16 cellular contexts compared by ENCODE assay signal in the genomic region with DNA sequence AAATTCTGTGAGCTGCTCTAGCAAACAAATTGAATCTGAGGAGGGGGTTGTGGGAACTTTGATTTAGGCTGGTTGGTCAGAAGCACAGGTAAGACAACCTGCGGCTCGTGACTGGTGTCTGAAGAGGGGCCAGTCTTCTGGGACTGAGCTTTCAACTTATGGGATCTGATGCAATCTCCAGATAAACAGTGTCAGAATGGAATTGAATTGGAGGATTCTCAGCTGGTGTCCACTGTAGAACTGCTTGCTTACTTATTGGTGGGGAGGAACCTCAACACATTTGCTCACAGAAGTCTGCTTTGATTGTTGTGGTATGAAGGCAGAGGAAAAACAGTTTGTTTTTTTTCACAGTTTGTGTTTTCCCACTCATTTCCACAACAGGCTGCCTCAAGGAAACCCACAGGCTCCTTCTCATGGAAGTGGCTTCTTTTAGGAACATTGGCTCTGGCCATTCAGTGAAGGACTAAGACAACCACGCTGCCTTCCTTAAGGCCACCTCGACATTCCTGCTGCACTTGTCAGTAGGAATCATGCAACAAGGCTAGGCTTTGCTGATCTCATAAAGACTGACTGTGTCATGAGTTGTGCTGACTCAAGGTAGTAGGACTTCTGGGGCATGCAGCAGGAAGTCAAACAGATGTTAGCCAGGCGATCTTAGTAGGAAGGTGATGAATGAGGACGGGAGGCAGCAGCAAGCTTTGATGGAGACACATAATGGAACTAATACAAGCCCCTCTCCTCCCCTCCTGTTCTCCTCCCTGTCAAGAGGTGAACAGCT.
DNase-seq lines count a peak whose midpoint lies in the region; ATAC-seq, FAIRE-seq and TF ChIP-seq lines count a peak whose summit lies in the region.
"Had no signal": no experiment of that assay in that cellular context is flagged by ENCODE, and none has a peak within 500 bp of the region (broad histone marks: within the 10 kb centered on the region; RNA-seq: fewer than 3 reads in every experiment).

No MANE protein-coding gene starts in this region.

- H3K27me3 Mint-ChIP-seq in activated CD4-positive, alpha-beta T cell treated with anti-CD3 and anti-CD28 coated beads for 36 hours, result peaks cover 32% of the 10 kb centered on the region

- CTCF ChIA-PET in activated CD4-positive, alpha-beta T cell treated with anti-CD3 and anti-CD28 coated beads for 36 hours (lab: Charles Lee), result no interaction called here

- H3K4me1 ChIP-seq in transverse colon (no peaks in the 10 kb centered on the region), testis (no peaks in the 10 kb centered on the region)
- H3K4me1 ChIP-seq: stomach had no signal

- TF ChIP-seq POLR2A in transverse colon (IDR thresholded peaks at IDR 0.05), result no peak
- no peak for TF ChIP-seq POLR2A in testis (IDR thresholded peaks at IDR 0.05)

- H3K27ac Mint-ChIP-seq in activated CD4-positive, alpha-beta T cell treated with anti-CD3 and anti-CD28 coated beads for 36 hours, result no peak overlapping the region
- H3K27ac Mint-ChIP-seq: activated T-helper 17 cell treated with anti-CD3 and anti-CD28 coated beads, Interleukin-2, amount 50 U/mL, for 72 hours; immature natural killer cell; T-cell had no signal

- H3K4me3 Mint-ChIP-seq in activated CD4-positive, alpha-beta T cell treated with anti-CD3 and anti-CD28 coated beads for 36 hours, result no peak overlapping the region
- H3K4me3 Mint-ChIP-seq: activated T-helper 17 cell treated with anti-CD3 and anti-CD28 coated beads, Interleukin-2, amount 50 U/mL, for 72 hours; immature natural killer cell; T-cell had no signal

- H3K36me3 ChIP-seq in transverse colon (no peaks in the 10 kb centered on the region), testis (ENCODE audit: low read depth, missing control alignments) (no peaks in the 10 kb centered on the region)
- H3K36me3 ChIP-seq: stomach had no signal

- H3K4me3 ChIP-seq in epithelial cell of proximal tubule (ENCODE audit: low read depth, low read length) (no peak overlapping the region), transverse colon (no peak overlapping the region), testis (no peak overlapping the region)
- H3K4me3 ChIP-seq: stomach had no signal

- TF ChIP-seq CTCF in epithelial cell of proximal tubule (conservative IDR thresholded peaks at IDR 0.05; ENCODE audit: low read depth, low read length), result no peak
- TF ChIP-seq CTCF in transverse colon (IDR thresholded peaks at IDR 0.05), result no peak
- no peak for TF ChIP-seq CTCF in testis (IDR thresholded peaks at IDR 0.05)

- H3K36me3 Mint-ChIP-seq in activated CD4-positive, alpha-beta T cell treated with anti-CD3 and anti-CD28 coated beads for 36 hours (ENCODE audit: low read depth), result no peaks in the 10 kb centered on the region
- H3K36me3 Mint-ChIP-seq: T-cell had no signal

- peak; percentile 92 for DNase-seq in EL
- DNase-seq in RCC 7860 (ENCODE audit: low spot score), result peak; percentile 47
- peak; percentile 87 for DNase-seq in epithelial cell of proximal tubule (ENCODE audit: low read depth)
- peak; percentile 67 for DNase-seq in non-pigmented ciliary epithelial cell (ENCODE audit: low read depth)
- DNase-seq in posterior cingulate gyrus, result no peak
- no peak for DNase-seq in transverse colon
- DNase-seq in activated CD4-positive, alpha-beta T cell treated with anti-CD3 and anti-CD28 coated beads for 36 hours, result no peak
- DNase-seq in testis, result no peak
- DNase-seq: activated CD4-positive, alpha-beta T cell treated with anti-CD3 and anti-CD28 coated beads, Interleukin-2, amount 50 U/mL, for 1 hour; immature natural killer cell; NCI-H1436 treated with DMSO at 0.1 percent for 48 hours; NK-92 treated with Interleukin-12 subunit alpha and Interleukin-12 subunit beta, amount 100 ng/mL, for 24 hours; stomach; T-cell had no signal

- no peaks in the 10 kb centered on the region for H3K4me1 Mint-ChIP-seq in activated CD4-positive, alpha-beta T cell treated with anti-CD3 and anti-CD28 coated beads for 36 hours
- H3K4me1 Mint-ChIP-seq: activated T-helper 17 cell treated with anti-CD3 and anti-CD28 coated beads, Interleukin-2, amount 50 U/mL, for 72 hours; immature natural killer cell; T-cell had no signal

- no peak for TF ChIP-seq EP300 in transverse colon (IDR thresholded peaks at IDR 0.05; ENCODE audit: low read depth)

- no peaks in the 10 kb centered on the region for H3K27me3 ChIP-seq in transverse colon
- no peaks in the 10 kb centered on the region for H3K27me3 ChIP-seq in testis
- H3K27me3 ChIP-seq: stomach had no signal

- H3K27ac ChIP-seq in transverse colon, result no peak overlapping the region
- H3K27ac ChIP-seq in testis, result no peak overlapping the region
- H3K27ac ChIP-seq: stomach had no signal

- WGBS in transverse colon (ENCODE audit: low coverage in 1 of 2), 2 donors, result 69 to 77% methylated on average over 3 to 6 of the region's 6 CpGs
- 83 to 85% methylated on average over 6 of the region's 6 CpGs for WGBS in testis, 2 donors

- no peak for FAIRE-seq in RCC 7860 (lab: Jason Lieb, UNC)
- FAIRE-seq: endothelial cell of umbilical vein had no signal

- no peak for ATAC-seq in activated CD4-positive, alpha-beta T cell treated with anti-CD3 and anti-CD28 coated beads for 36 hours
- ATAC-seq: activated T-helper 17 cell treated with anti-CD3 and anti-CD28 coated beads, Interleukin-2, amount 50 U/mL, for 72 hours; T-cell had no signal

- H3K9me3 ChIP-seq in transverse colon (no peaks in the 10 kb centered on the region), testis (no peaks in the 10 kb centered on the region)

- intact Hi-C loops in posterior cingulate gyrus (cut with DNase I) (no loop called here), transverse colon (cut with DNase I; ENCODE audit: low total_unique reads) (no loop called here), testis (cut with DNase I; ENCODE audit: low total_unique reads) (no loop called here)
- intact Hi-C loops in activated CD4-positive, alpha-beta T cell treated with anti-CD3 and anti-CD28 coated beads for 36 hours (cut with DNase I, micrococcal nuclease), result no loop called here

- in situ Hi-C loops in transverse colon (cut with MboI; ENCODE audit: low pct_ligation_motif_present in 1 of 4, low pct_unique_long_range_greater_than_20kb in 1 of 4, low sequenced_read_pairs in 3 of 4), result no loop called here

- POLR2A ChIA-PET in activated CD4-positive, alpha-beta T cell treated with anti-CD3 and anti-CD28 coated beads for 36 hours (lab: Charles Lee), result no interaction called here

- H3K9me3 Mint-ChIP-seq in activated CD4-positive, alpha-beta T cell treated with anti-CD3 and anti-CD28 coated beads for 36 hours (ENCODE audit: low read depth), result peaks cover 2% of the 10 kb centered on the region

Comparison
In these comparisons a context has a peak if more than half of its experiments do, and no peak if none do; other contexts are left out.
1. DNase-seq: peak in EL (single experiment), RCC 7860 (single experiment), epithelial cell of proximal tubule (single experiment) and non-pigmented ciliary epithelial cell (single experiment); none in posterior cingulate gyrus (0 of 10), transverse colon (single experiment), activated CD4-positive, alpha-beta T cell treated with anti-CD3 and anti-CD28 coated beads for 36 hours (single experiment) and testis (single experiment).